In the genomic region with DNA sequence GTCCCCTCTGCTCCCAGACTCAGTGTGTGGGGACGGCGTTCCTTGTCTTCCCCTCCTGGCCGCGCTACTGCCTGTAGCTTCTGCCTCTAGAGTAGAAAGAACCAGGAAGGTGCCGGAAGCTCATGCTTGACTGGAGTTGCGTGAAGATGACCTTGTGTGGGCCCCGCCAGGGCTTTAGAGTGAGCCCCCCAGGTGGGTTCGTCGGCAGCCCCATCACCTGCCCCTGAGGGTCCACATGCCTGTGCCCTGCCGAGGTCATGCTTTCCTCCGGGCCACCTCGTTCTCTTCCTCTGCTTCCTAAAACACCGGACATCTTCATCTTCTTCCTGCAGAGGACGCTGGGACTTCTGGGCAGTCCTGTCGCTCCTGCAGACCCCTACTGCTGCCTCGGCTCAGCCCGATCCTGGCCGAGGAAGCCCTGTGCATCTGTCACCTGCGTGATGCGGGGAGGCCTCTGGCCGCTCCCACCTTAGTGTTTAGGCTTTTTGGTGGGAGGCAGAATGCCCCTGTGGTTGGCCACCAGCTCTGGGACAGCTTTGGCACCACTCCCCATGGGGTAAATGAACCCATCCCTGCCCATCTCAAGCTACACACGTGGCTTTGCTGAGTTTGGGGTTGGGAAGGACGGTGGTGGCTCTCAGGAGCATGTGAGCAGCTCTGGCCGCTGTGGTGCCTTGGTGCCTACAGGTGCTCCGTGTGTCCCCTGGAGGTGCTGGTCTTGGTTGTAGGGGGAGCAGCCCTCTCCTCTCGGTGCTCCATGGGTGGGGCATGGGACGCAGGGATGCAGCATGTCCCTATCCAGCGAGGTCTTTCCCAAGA, we compare ENCODE assay signal across 21 cellular contexts.
"Had no signal": no experiment of that assay in that cellular context is flagged by ENCODE, and none has a peak within 500 bp of the region (broad histone marks: within the 10 kb centered on the region; RNA-seq: fewer than 3 reads in every experiment).

No MANE protein-coding gene starts in this region.

- H3K9me3 Mint-ChIP-seq: central memory CD8-positive, alpha-beta T cell; stimulated activated naive CD8-positive, alpha-beta T cell treated with anti-CD3 and anti-CD28 coated beads, Interleukin-15, Interleukin-2, amounts not matched to agents 100 ng/mL and 50 ng/mL, for 24 hours had no signal

- H3K27ac Mint-ChIP-seq: nephron progenitor cell; stimulated activated memory B cell treated with anti-CD40 and anti-IgM and Interleukin-4, amounts not matched to agents 10 μg/mL and 1 μg/mL and 100 μg/mL, for 72 hours; stimulated activated naive CD8-positive, alpha-beta T cell treated with anti-CD3 and anti-CD28 coated beads, Interleukin-15, Interleukin-2, amounts not matched to agents 100 ng/mL and 50 ng/mL, for 24 hours had no signal

- H3K4me1 ChIP-seq: left lung, pancreas, prostate gland, tibial artery, upper lobe of right lung, vagina had no signal

- H3K4me3 ChIP-seq: heart right ventricle, left lung, lung, pancreas, prostate gland, tibial artery, upper lobe of right lung, vagina had no signal

- H3K4me3 Mint-ChIP-seq: central memory CD8-positive, alpha-beta T cell; naive thymus-derived CD4-positive, alpha-beta T cell; nephron progenitor cell; stimulated activated memory B cell treated with anti-CD40 and anti-IgM and Interleukin-4, amounts not matched to agents 10 μg/mL and 1 μg/mL and 100 μg/mL, for 72 hours; stimulated activated naive CD8-positive, alpha-beta T cell treated with anti-CD3 and anti-CD28 coated beads, Interleukin-15, Interleukin-2, amounts not matched to agents 100 ng/mL and 50 ng/mL, for 24 hours had no signal

- H3K27me3 Mint-ChIP-seq: central memory CD8-positive, alpha-beta T cell; naive thymus-derived CD4-positive, alpha-beta T cell; stimulated activated memory B cell treated with anti-CD40 and anti-IgM and Interleukin-4, amounts not matched to agents 10 μg/mL and 1 μg/mL and 100 μg/mL, for 72 hours; stimulated activated naive CD8-positive, alpha-beta T cell treated with anti-CD3 and anti-CD28 coated beads, Interleukin-15, Interleukin-2, amounts not matched to agents 100 ng/mL and 50 ng/mL, for 24 hours had no signal

- H3K4me1 Mint-ChIP-seq: central memory CD8-positive, alpha-beta T cell; nephron progenitor cell; stimulated activated memory B cell treated with anti-CD40 and anti-IgM and Interleukin-4, amounts not matched to agents 10 μg/mL and 1 μg/mL and 100 μg/mL, for 72 hours had no signal

- H3K36me3 ChIP-seq: neutrophil, pancreas, upper lobe of right lung had no signal

- ATAC-seq: esophagus mucosa; left lung; naive thymus-derived CD4-positive, alpha-beta T cell; pancreas; right cardiac atrium; stimulated activated memory B cell treated with anti-CD40 and anti-IgM and Interleukin-4, amounts not matched to agents 10 μg/mL and 1 μg/mL and 100 μg/mL, for 72 hours; upper lobe of right lung had no signal

- H3K9me3 ChIP-seq: neutrophil, pancreas, prostate gland, upper lobe of right lung, vagina had no signal

- H3K27me3 ChIP-seq: heart right ventricle, left lung, pancreas, tibial artery, upper lobe of right lung, vagina had no signal

- H3K27ac ChIP-seq: left lung, neutrophil, pancreas, prostate gland, tibial artery, upper lobe of right lung, vagina had no signal

- DNase-seq: effector memory CD4-positive, alpha-beta T cell; heart right ventricle; hypothalamus; islet precursor cell; left lung; mesendoderm; naive thymus-derived CD4-positive, alpha-beta T cell; nephron progenitor cell; pancreas; right cardiac atrium; stimulated activated CD4-positive, alpha-beta T cell treated with anti-CD3 and anti-CD28 coated beads, Interleukin-4, amount 100 ng/mL, for 24 hours; tibial artery; upper lobe of right lung had no signal
